ENCODE assay signal across 14 cellular contexts in the genomic region with DNA sequence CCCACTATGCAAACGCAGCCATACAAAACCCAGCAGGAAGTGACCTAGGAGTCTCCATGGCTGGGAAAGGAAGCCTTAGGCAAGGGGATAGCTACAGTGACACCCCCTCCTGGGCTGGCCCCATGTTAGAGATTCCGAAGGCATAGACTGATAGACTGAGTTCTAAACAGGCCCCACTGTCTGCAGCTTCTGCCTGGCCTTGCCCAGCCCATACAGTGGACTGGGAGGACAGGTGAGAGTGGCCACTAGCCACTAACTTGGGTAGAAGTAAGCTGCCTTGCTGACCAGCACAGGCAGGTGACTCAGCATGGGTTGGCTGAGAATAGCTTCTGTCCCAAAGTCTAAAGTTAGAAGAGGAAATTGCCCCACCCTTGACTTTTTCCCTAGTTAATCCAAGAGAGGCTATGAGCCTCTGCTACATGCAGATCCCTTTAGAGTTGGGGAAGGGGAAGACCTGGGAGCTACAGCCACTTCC.
A peak's percentile ranks its signal among the peaks of the same experiment; 100 is the strongest.
DNase-seq lines count a peak whose midpoint lies in the region; ATAC-seq and TF ChIP-seq lines count a peak whose summit lies in the region.
"Had no signal": no experiment of that assay in that cellular context is flagged by ENCODE, and none has a peak within 500 bp of the region (broad histone marks: within the 10 kb centered on the region; RNA-seq: fewer than 3 reads in every experiment).

No MANE protein-coding gene starts in this region.

- intact Hi-C loops in right lobe of liver (cut with DNase I): no loop called here
- intact Hi-C loops in upper lobe of right lung (cut with DNase I): no loop called here

- peaks cover 21% of the 10 kb centered on the region for H3K4me1 Mint-ChIP-seq in endodermal cell
- H3K4me1 Mint-ChIP-seq: activated B cell treated with CpG ODN at 0.5 μM for 24 hours had no signal

- H3K4me3 ChIP-seq in endodermal cell (ENCODE audit: low read length) (no peak overlapping the region), right lobe of liver (no peak overlapping the region), upper lobe of right lung (no peak overlapping the region)
- H3K4me3 ChIP-seq: tibial artery had no signal

- WGBS in endodermal cell (ENCODE audit: insufficient coverage in 1 of 2, insufficient read length in 1 of 2), 2 experiments: 60 to 89% methylated on average over 1 to 2 of the region's 2 CpGs
- 25% methylated on average over 1 of the region's 2 CpGs for WGBS in right lobe of liver (ENCODE audit: insufficient coverage, low coverage, low lambda C conversion rate, missing lambda C conversion rate)

- no peak overlapping the region for H3K27ac ChIP-seq in endodermal cell (ENCODE audit: low read depth, low read length)
- H3K27ac ChIP-seq in right lobe of liver: peak overlapping the region in 1 of 3 donors; percentile 30
- H3K27ac ChIP-seq in upper lobe of right lung: no peak overlapping the region
- H3K27ac ChIP-seq: tibial artery had no signal

- H3K9me3 ChIP-seq in endodermal cell (ENCODE audit: control insufficient read depth, low read length) (no peaks in the 10 kb centered on the region), right lobe of liver (no peaks in the 10 kb centered on the region), upper lobe of right lung (no peaks in the 10 kb centered on the region)
- H3K9me3 ChIP-seq: tibial artery had no signal

- no peak overlapping the region for H3K27ac Mint-ChIP-seq in endodermal cell
- H3K27ac Mint-ChIP-seq: activated B cell treated with CpG ODN at 0.5 μM for 24 hours had no signal

- ATAC-seq in right lobe of liver: peak; percentile 77 to 84 (median 80)
- peak; percentile 64 for ATAC-seq in upper lobe of right lung

- TF ChIP-seq CTCF in endodermal cell (conservative IDR thresholded peaks at IDR 0.05): no peak
- TF ChIP-seq CTCF in right lobe of liver (IDR thresholded peaks at IDR 0.05): no peak
- no peak for TF ChIP-seq CTCF in upper lobe of right lung (IDR thresholded peaks at IDR 0.05)

- H3K27me3 Mint-ChIP-seq in endodermal cell (ENCODE audit: insufficient read depth): peaks cover 1% of the 10 kb centered on the region

- no peak overlapping the region for H3K4me3 Mint-ChIP-seq in endodermal cell
- H3K4me3 Mint-ChIP-seq: activated B cell treated with CpG ODN at 0.5 μM for 24 hours had no signal

- peaks cover 3% of the 10 kb centered on the region for H3K4me1 ChIP-seq in endodermal cell (ENCODE audit: control insufficient read depth, insufficient read depth, low read length)
- peaks cover 0 to 14% (median 8%) of the 10 kb centered on the region in 4 donors for H3K4me1 ChIP-seq in right lobe of liver
- peaks cover 6% of the 10 kb centered on the region for H3K4me1 ChIP-seq in upper lobe of right lung

- no peak overlapping the region for H3K9ac ChIP-seq in endodermal cell (ENCODE audit: extremely low read depth, low read length, poor library complexity, severe bottlenecking)

- H3K27me3 ChIP-seq in endodermal cell (ENCODE audit: control insufficient read depth, insufficient read depth, low read length, poor library complexity, severe bottlenecking) (no peaks in the 10 kb centered on the region), right lobe of liver (no peaks in the 10 kb centered on the region), upper lobe of right lung (no peaks in the 10 kb centered on the region)

- DNase-seq in SKM-1 treated with dmso at 0.1 percent for 144 hours (lab: John Stamatoyannopoulos, UW; ENCODE audit: unreplicated experiment): peak; percentile 8
- DNase-seq in SKM-1 (lab: John Stamatoyannopoulos, UW; ENCODE audit: unreplicated experiment): no peak
- peak; percentile 64 for DNase-seq in endodermal cell
- peak in 1 of 3 donors; percentile 67 for DNase-seq in right lobe of liver
- no peak for DNase-seq in upper lobe of right lung
- DNase-seq in stimulated activated CD8-positive, alpha-beta memory T cell treated with anti-CD3 and anti-CD28 coated beads, Interleukin-4, amount 100 ng/mL, for 48 hours: no peak
- no peak for DNase-seq in HPDE6-E6E7 (ENCODE audit: extremely low spot score)
- DNase-seq in activated CD4-positive, alpha-beta T cell treated with anti-CD3 and anti-CD28 coated beads for 48 hours: no peak
- DNase-seq: 8988T; activated B cell treated with CpG ODN at 0.5 μM for 24 hours; amygdala; effector CD8-positive, alpha-beta T cell; NCI-H1694; tibial artery had no signal

- H3K9me3 Mint-ChIP-seq in endodermal cell: peaks cover 10% of the 10 kb centered on the region
- H3K9me3 Mint-ChIP-seq: activated B cell treated with CpG ODN at 0.5 μM for 24 hours had no signal

- peak; percentile 74 for TF ChIP-seq POLR2A in right lobe of liver (IDR thresholded peaks at IDR 0.05)

- no peaks in the 10 kb centered on the region for H3K36me3 ChIP-seq in endodermal cell (ENCODE audit: control insufficient read depth, insufficient read depth, low read length)
- no peaks in the 10 kb centered on the region for H3K36me3 ChIP-seq in right lobe of liver
- H3K36me3 ChIP-seq in upper lobe of right lung: no peaks in the 10 kb centered on the region
- H3K36me3 ChIP-seq: tibial artery had no signal

- H3K36me3 Mint-ChIP-seq in endodermal cell (ENCODE audit: low read depth): no peaks in the 10 kb centered on the region

Comparison
In these comparisons a context has a peak if more than half of its experiments do, and no peak if none do; other contexts are left out.
1. DNase-seq: peak in SKM-1 treated with dmso at 0.1 percent for 144 hours (single experiment) and endodermal cell (single experiment); none in SKM-1 (single experiment), upper lobe of right lung (single experiment), stimulated activated CD8-positive, alpha-beta memory T cell treated with anti-CD3 and anti-CD28 coated beads, Interleukin-4, amount 100 ng/mL, for 48 hours (single experiment), HPDE6-E6E7 (single experiment) and activated CD4-positive, alpha-beta T cell treated with anti-CD3 and anti-CD28 coated beads for 48 hours (single experiment).